Comparison of ENCODE assay signal across 29 cellular contexts in genomic region chr12:16120027-16120426, GRCh38.
"Had no signal": no experiment of that assay in that cellular context is flagged by ENCODE, and none has a peak within 500 bp of the region (broad histone marks: within the 10 kb centered on the region; RNA-seq: fewer than 3 reads in every experiment).

No MANE protein-coding gene starts in this region.

- H3K4me3 ChIP-seq: cardiac muscle cell, colonic mucosa, esophagus muscularis mucosa, heart right ventricle, pancreas, psoas muscle, sigmoid colon, thoracic aorta, uterus had no signal

- ATAC-seq: activated CD4-positive, alpha-beta T cell treated with anti-CD3 and anti-CD28 coated beads for 36 hours; activated CD8-positive, alpha-beta memory T cell treated with anti-CD3 and anti-CD28 coated beads, Interleukin-2, amount 10 ng/mL, durations not matched to agents 7 days and 5 days; activated CD8-positive, alpha-beta T cell treated with anti-CD3 and anti-CD28 coated beads, Interleukin-2, amount 10 ng/mL, durations not matched to agents 7 days and 5 days; activated T-cell treated with anti-CD3 and anti-CD28 coated beads, Interleukin-2, amount 50 U/mL, for 72 hours; effector memory CD8-positive, alpha-beta T cell; heart right ventricle; left ventricle myocardium superior; naive thymus-derived CD4-positive, alpha-beta T cell; psoas muscle; stimulated activated effector memory CD8-positive, alpha-beta T cell treated with anti-CD3 and anti-CD28 coated beads, Interleukin-12 subunit alpha, Interleukin-12 subunit beta, amount 100 ng/mL, for 72 hours had no signal

- FAIRE-seq: endothelial cell of umbilical vein, pancreas, small intestine had no signal

- H3K36me3 ChIP-seq: cardiac muscle cell, colonic mucosa, esophagus muscularis mucosa, heart right ventricle, pancreas, sigmoid colon, thoracic aorta, uterus had no signal

- H3K27me3 ChIP-seq: cardiac muscle cell, colonic mucosa, esophagus muscularis mucosa, pancreas, sigmoid colon, uterus had no signal

- DNase-seq: activated CD4-positive, alpha-beta T cell treated with anti-CD3 and anti-CD28 coated beads for 36 hours; activated CD4-positive, CD25-positive, alpha-beta regulatory T cell; activated CD8-positive, alpha-beta memory T cell treated with anti-CD3 and anti-CD28 coated beads, Interleukin-2, amount 10 ng/mL, durations not matched to agents 7 days and 5 days; activated CD8-positive, alpha-beta T cell treated with anti-CD3 and anti-CD28 coated beads, Interleukin-2, amount 10 ng/mL, durations not matched to agents 7 days and 5 days; activated naive CD4-positive, alpha-beta T cell; activated T-cell treated with anti-CD3 and anti-CD28 coated beads for 4 hours; activated T-cell treated with anti-CD3 and anti-CD28 coated beads, Interleukin-2, amount 50 U/mL, for 72 hours; anterior cingulate cortex; cerebellar nuclear complex; effector memory CD8-positive, alpha-beta T cell; foreskin melanocyte; heart right ventricle; kidney glomerular epithelial cell; left ventricle myocardium superior; naive thymus-derived CD4-positive, alpha-beta T cell; nucleus accumbens; pancreas; psoas muscle; sigmoid colon; stimulated activated CD4-positive, alpha-beta T cell treated with anti-CD3 and anti-CD28 coated beads, Interleukin-4, amount 100 ng/mL, for 24 hours; trophoblast cell; uterus had no signal
